9 cellular contexts compared by ENCODE assay signal in the genomic region with DNA sequence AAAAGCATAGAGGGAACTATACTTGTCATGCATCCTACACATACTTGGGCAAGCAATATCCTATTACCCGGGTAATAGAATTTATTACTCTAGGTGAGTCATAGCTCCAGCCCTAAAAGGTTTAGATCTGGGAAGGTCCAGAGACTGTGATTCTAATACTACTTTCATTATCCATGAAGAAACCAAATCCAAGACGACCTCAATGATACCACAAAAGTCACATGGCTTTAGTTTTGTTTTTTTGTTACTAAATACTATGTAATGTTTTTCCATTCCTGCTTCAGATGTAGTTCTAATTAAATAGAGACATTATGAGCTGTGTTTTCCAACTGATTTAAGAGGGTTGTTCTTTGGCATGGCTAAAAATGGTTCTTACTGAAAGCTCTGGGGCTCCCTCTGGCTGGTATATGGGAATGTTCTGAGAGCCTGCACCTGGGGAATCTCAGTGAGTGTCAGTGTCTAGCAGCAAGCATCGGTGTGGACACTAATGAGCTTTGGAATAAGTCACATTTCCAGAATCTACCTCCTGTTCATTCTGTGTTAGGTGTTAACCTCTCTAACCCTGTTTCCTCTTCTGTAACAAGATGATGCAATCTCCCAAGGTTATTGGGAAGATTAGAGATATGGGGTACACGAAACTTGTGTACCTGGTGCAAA. TPM values are rescaled to one million over a fixed set of nuclear protein-coding genes. Genes with fewer than 3 reads are reported as not detected.
DNase-seq lines count a peak whose midpoint lies in the region; ATAC-seq, FAIRE-seq and TF ChIP-seq lines count a peak whose summit lies in the region.
"Had no signal": no experiment of that assay in that cellular context is flagged by ENCODE, and none has a peak within 500 bp of the region (broad histone marks: within the 10 kb centered on the region; RNA-seq: fewer than 3 reads in every experiment).

No MANE protein-coding gene starts in this region.

- CTCF ChIA-PET in A673 (lab: Charles Lee) (interaction anchor here (1.0 kb wide), 1 partner anchor 24 kb away, joined by 5 read pairs; no protein-coding TSS in a partner anchor), HepG2 (lab: Yijun Ruan, JAX; ENCODE audit: low intra/inter-chr PET ratio, low total read pairs) (interaction anchor here (2.5 kb wide), 1 partner anchor 146 kb away, joined by 46 read pairs; no protein-coding TSS in a partner anchor)

- TF ChIP-seq RAD21 in HepG2 (CRISPR knock-in tag; IDR thresholded peaks at IDR 0.05): peak; percentile 86

- TF ChIP-seq EP300 in HepG2 (IDR thresholded peaks at IDR 0.05; ENCODE audit: low read depth in 2 of 2, low read length in 2 of 2): peak in 1 of 2 experiments; percentile 52; a peak in 1 of 4 replicates
- TF ChIP-seq EP300 in HepG2 (CRISPR knock-in tag; IDR thresholded peaks at IDR 0.05; ENCODE audit: borderline replicate concordance): no peak

- FAIRE-seq in HepG2 (lab: Jason Lieb, UNC): peak; percentile 40
- no peak for FAIRE-seq in HTR-8/SVneo (lab: Jason Lieb, UNC)

- POLR2A ChIA-PET in A673 (lab: Charles Lee; ENCODE audit: low non-redundant PET) (no interaction called here), HepG2 (lab: Yijun Ruan, JAX) (interaction anchor here (0.8 to 2.7 kb wide), 10 partner anchors 10 to 167 kb away, joined by 3 to 21 read pairs (median 5); a partner anchor contains a TSS)

- 78% methylated on average over 4 of the region's 4 CpGs for whole genome bisulfite sequencing in HepG2 (ENCODE audit: low lambda C conversion rate)

- peak; percentile 43; the same call in 1 of the 2 replicates for TF ChIP-seq CTCF in A673 (conservative IDR thresholded peaks at IDR 0.05; ENCODE audit: low read depth, low read length)
- TF ChIP-seq CTCF in cardiac fibroblast (IDR thresholded peaks at IDR 0.05; ENCODE audit: low read depth, low read length): peak; percentile 46
- peak; percentile 83 for TF ChIP-seq CTCF in HepG2 (CRISPR knock-in tag; IDR thresholded peaks at IDR 0.05)

- ATAC-seq in HepG2 (peak; percentile 97), HG02763 (IDR thresholded peaks at IDR 0.05; ENCODE audit: unreplicated experiment) (no peak), GM18873 (IDR thresholded peaks at IDR 0.05; ENCODE audit: low FRiP score, unreplicated experiment) (no peak)

- no peak for TF ChIP-seq POLR2A in HepG2 (IDR thresholded peaks at IDR 0.05; ENCODE audit: insufficient read depth in 1 of 2, low read depth in 2 of 2, low read length in 2 of 2)

- no peaks in the 10 kb centered on the region for H3K36me3 ChIP-seq in A673 (ENCODE audit: insufficient read depth, low read length, poor library complexity, severe bottlenecking)
- peaks cover 24 to 71% of the 10 kb centered on the region in 2 experiments for H3K36me3 ChIP-seq in HepG2 (replicated peaks in 1 of 2; ENCODE audit: control insufficient read depth in 1 of 2, insufficient read depth in 2 of 2, low read length in 2 of 2)

- H3K27me3 ChIP-seq in A673 (replicated peaks; ENCODE audit: insufficient read depth, low read depth, low read length, poor library complexity) (no peaks in the 10 kb centered on the region), HepG2 (ENCODE audit: control insufficient read depth in 1 of 2, insufficient read depth in 2 of 2, low read length in 2 of 2) (no peaks in the 10 kb centered on the region)

- H2AFZ ChIP-seq in HepG2 (ENCODE audit: low read length): no peak overlapping the region

- no peaks in the 10 kb centered on the region for H3K9me3 ChIP-seq in A673 (ENCODE audit: low read depth, low read length, poor library complexity, severe bottlenecking)
- no peaks in the 10 kb centered on the region for H3K9me3 ChIP-seq in HepG2 (ENCODE audit: low read length)

- no peak overlapping the region for H3K9ac ChIP-seq in HepG2 (ENCODE audit: insufficient read depth, low read depth, low read length)

- peaks cover 23% of the 10 kb centered on the region for H3K79me2 ChIP-seq in HepG2 (ENCODE audit: insufficient read depth, low read length)

- no peak overlapping the region for H3K4me3 ChIP-seq in A673 (ENCODE audit: low read depth, low read length, poor library complexity, severe bottlenecking)
- no peak overlapping the region for H3K4me3 ChIP-seq in cardiac fibroblast (replicated peaks in 1 of 2; ENCODE audit: low read depth in 2 of 2, low read length in 2 of 2)
- H3K4me3 ChIP-seq in HepG2 (replicated peaks in 1 of 3; ENCODE audit: insufficient read depth in 1 of 3, low read depth in 2 of 3, low read length in 3 of 3): no peak overlapping the region

- H4K20me1 ChIP-seq in HepG2 (ENCODE audit: insufficient read depth, low read length): no peaks in the 10 kb centered on the region

- in situ Hi-C loops in HepG2 (cut with HindIII; ENCODE audit: extremely low pct_ligation_motif_present, low pct_unique_long_range_greater_than_20kb): no loop called here

- H3K27ac ChIP-seq in A673 (ENCODE audit: low read depth, low read length, poor library complexity, severe bottlenecking) (no peak overlapping the region), HepG2 (ENCODE audit: extremely low read length, insufficient read depth, low read length) (no peak overlapping the region)

- no peak overlapping the region for H3K4me2 ChIP-seq in HepG2 (ENCODE audit: low read depth, low read length)

- no peaks in the 10 kb centered on the region for H3K4me1 ChIP-seq in A673 (ENCODE audit: insufficient read depth, low read length, poor library complexity, severe bottlenecking)
- peaks cover 17% of the 10 kb centered on the region for H3K4me1 ChIP-seq in HepG2 (ENCODE audit: insufficient read depth, low read length)

- peak; percentile 8 for DNase-seq in A673 (ENCODE audit: low spot score)
- peak; percentile 9 for DNase-seq in HS-5 (ENCODE audit: low read depth)
- peak; percentile 52 to 76 for DNase-seq in cardiac fibroblast (ENCODE audit: low read depth in 2 of 2)
- DNase-seq in HepG2 (ENCODE audit: low spot score): peak; percentile 67
- DNase-seq in islet precursor cell: no peak
- no peak for DNase-seq in HTR-8/SVneo (ENCODE audit: insufficient read length, low spot score)
- DNase-seq: NCI-H2081 treated with DMSO at 0.1 percent for 48 hours had no signal

- BruUV-seq in A673 (replicated peaks; lab: Mats Ljungman, UMichigan) (no TSS peak), HepG2 (replicated peaks; lab: Mats Ljungman, UMichigan) (no TSS peak)

- intact Hi-C loops in A673 (cut with micrococcal nuclease; ENCODE audit: unreplicated experiment) (loop anchor here (5.0 kb wide), 1 partner anchor 144 kb away; no protein-coding TSS in a partner anchor), HepG2 (cut with micrococcal nuclease; ENCODE audit: unreplicated experiment) (loop anchor here (1.0 kb wide), 2 partner anchors 74 to 146 kb away; no protein-coding TSS in a partner anchor)

RNA-seq across cellular contexts. Expression of a gene that starts 20.5 kb away (rescaled TPM):
- total RNA-seq in A673 (2021) (not detected in 2 replicates), HepG2 (2016; rRNA removed; fragmentation: Illumina TruSeq; extraction: Trizol) (not detected in 2 replicates)
- not detected in 2 replicates for total RNA-seq in HepG2 (2016; cell fraction: cytosol; rRNA removed; fragmentation: Illumina TruSeq; extraction: Trizol; ENCODE audit: low read depth)
- total RNA-seq in HepG2 (2016; cell fraction: insoluble cytoplasmic fraction; rRNA removed; fragmentation: Illumina TruSeq; extraction: Trizol): not detected in 2 replicates
- total RNA-seq in HepG2 (2016; cell fraction: membrane; rRNA removed; fragmentation: Illumina TruSeq; extraction: Trizol): not detected in 2 replicates
- not detected in 2 replicates for total RNA-seq in HepG2 (2016; cell fraction: nucleus; rRNA removed; fragmentation: Illumina TruSeq; extraction: Trizol)
- polyA plus RNA-seq in HepG2 (2011; rRNA removed): 0.03 TPM in 1 of 2 replicates, not detected in the other
- 0.03 TPM in 1 of 2 replicates, not detected in the other for polyA plus RNA-seq in HepG2 (2011; cell fraction: cytosol; rRNA removed)
- not detected in 2 replicates for polyA plus RNA-seq in HepG2 (2011; cell fraction: nucleus; rRNA removed)
- 0.19 TPM in 1 of 2 replicates, not detected in the other for polyA plus RNA-seq in HepG2 (2012)
- polyA plus RNA-seq in HepG2 (2016; cell fraction: cytosol; fragmentation: Illumina TruSeq; extraction: Trizol; ENCODE audit: low read depth): not detected in 2 replicates
- polyA plus RNA-seq in HepG2 (2016; cell fraction: insoluble cytoplasmic fraction; fragmentation: Illumina TruSeq; extraction: Trizol; ENCODE audit: low read depth): not detected in 2 replicates
- polyA plus RNA-seq in HepG2 (2016; cell fraction: membrane; fragmentation: Illumina TruSeq; extraction: Trizol; ENCODE audit: low read depth): not detected in 2 replicates
- not detected in 2 replicates for polyA plus RNA-seq in HepG2 (2016; cell fraction: nucleus; fragmentation: Illumina TruSeq; extraction: Trizol; ENCODE audit: insufficient read depth, low read depth)
- 0.09 and 0.10 TPM in 2 replicates for polyA minus RNA-seq in HepG2 (2011; rRNA and poly(A)+ RNA removed; ENCODE audit: low replicate concordance)
- not detected in 2 replicates for polyA minus RNA-seq in HepG2 (2011; cell fraction: cytosol; rRNA and poly(A)+ RNA removed)
- not detected in 2 replicates for polyA minus RNA-seq in HepG2 (2011; cell fraction: nucleus; rRNA and poly(A)+ RNA removed)

RNA-seq across cellular contexts. Expression of a gene that starts 23.8 kb away (rescaled TPM):
- total RNA-seq in A673 (2021) (0.22 and 0.45 TPM in 2 replicates), HepG2 (2016; rRNA removed; fragmentation: Illumina TruSeq; extraction: Trizol) (38.0 and 48.3 TPM in 2 replicates)
- total RNA-seq in HepG2 (2016; cell fraction: cytosol; rRNA removed; fragmentation: Illumina TruSeq; extraction: Trizol; ENCODE audit: low read depth): 15.9 and 21.1 TPM in 2 replicates
- 40.6 and 43.4 TPM in 2 replicates for total RNA-seq in HepG2 (2016; cell fraction: insoluble cytoplasmic fraction; rRNA removed; fragmentation: Illumina TruSeq; extraction: Trizol)
- 64.6 and 78.0 TPM in 2 replicates for total RNA-seq in HepG2 (2016; cell fraction: membrane; rRNA removed; fragmentation: Illumina TruSeq; extraction: Trizol)
- 35.3 and 37.4 TPM in 2 replicates for total RNA-seq in HepG2 (2016; cell fraction: nucleus; rRNA removed; fragmentation: Illumina TruSeq; extraction: Trizol)
- polyA plus RNA-seq in HepG2 (2011; rRNA removed): 81.2 and 93.1 TPM in 2 replicates
- polyA plus RNA-seq in HepG2 (2011; cell fraction: cytosol; rRNA removed): 67.4 and 75.1 TPM in 2 replicates
- polyA plus RNA-seq in HepG2 (2011; cell fraction: nucleus; rRNA removed): 35.7 and 38.6 TPM in 2 replicates
- polyA plus RNA-seq in HepG2 (2012): 30.0 and 50.4 TPM in 2 replicates
- polyA plus RNA-seq in HepG2 (2016; cell fraction: cytosol; fragmentation: Illumina TruSeq; extraction: Trizol; ENCODE audit: low read depth): 29.7 and 33.1 TPM in 2 replicates
- 48.4 and 48.5 TPM in 2 replicates for polyA plus RNA-seq in HepG2 (2016; cell fraction: insoluble cytoplasmic fraction; fragmentation: Illumina TruSeq; extraction: Trizol; ENCODE audit: low read depth)
- 58.8 and 67.5 TPM in 2 replicates for polyA plus RNA-seq in HepG2 (2016; cell fraction: membrane; fragmentation: Illumina TruSeq; extraction: Trizol; ENCODE audit: low read depth)
- 57.0 and 61.8 TPM in 2 replicates for polyA plus RNA-seq in HepG2 (2016; cell fraction: nucleus; fragmentation: Illumina TruSeq; extraction: Trizol; ENCODE audit: insufficient read depth, low read depth)
- 1.5 and 93.0 TPM in 2 replicates for polyA minus RNA-seq in HepG2 (2011; rRNA and poly(A)+ RNA removed; ENCODE audit: low replicate concordance)
- polyA minus RNA-seq in HepG2 (2011; cell fraction: cytosol; rRNA and poly(A)+ RNA removed): 52.1 and 62.2 TPM in 2 replicates
- 50.9 and 53.8 TPM in 2 replicates for polyA minus RNA-seq in HepG2 (2011; cell fraction: nucleus; rRNA and poly(A)+ RNA removed)

Comparison
In these comparisons a context has a peak if more than half of its experiments do, and no peak if none do; other contexts are left out.
1. DNase-seq: peak in A673 (single experiment), HS-5 (single experiment), cardiac fibroblast (2 of 2) and HepG2 (single experiment); none in islet precursor cell (single experiment) and HTR-8/SVneo (single experiment).
2. RNA of a gene that starts 23.8 kb away (total RNA-seq): 15.9 to 78.0 TPM in HepG2; 0.22 to 0.45 TPM in A673; every median in the first group is over 10 times any median in the second.
3. Peak in every context shown above with its lines, with median percentiles within 50 percentile points of each other: CTCF ChIP-seq.